In the genomic region with DNA sequence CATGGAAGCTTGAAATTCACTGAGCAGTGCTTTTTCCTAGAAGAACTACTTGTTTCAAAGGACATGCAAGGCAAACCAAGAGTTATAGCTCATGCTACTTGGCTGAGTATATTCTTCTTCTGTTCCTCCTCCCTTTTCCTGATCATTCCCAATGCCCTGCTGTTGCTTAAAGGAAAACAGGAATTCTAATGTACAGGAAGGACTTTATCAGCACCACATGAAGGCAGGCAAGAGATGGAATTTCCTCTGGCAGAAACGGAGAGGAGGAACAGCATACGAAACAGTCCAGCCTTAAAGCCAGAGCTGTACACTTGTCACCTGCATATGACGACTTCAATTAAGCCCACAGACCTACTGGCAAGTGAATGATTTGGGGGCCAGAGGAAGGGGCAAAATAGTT, we compare ENCODE assay signal across 17 cellular contexts. TPM values are rescaled to one million over a fixed set of nuclear protein-coding genes. Genes with fewer than 3 reads are reported as not detected.
DNase-seq lines count a peak whose midpoint lies in the region; ATAC-seq and TF ChIP-seq lines count a peak whose summit lies in the region.
"Had no signal": no experiment of that assay in that cellular context is flagged by ENCODE, and none has a peak within 500 bp of the region (broad histone marks: within the 10 kb centered on the region; RNA-seq: fewer than 3 reads in every experiment).

No MANE protein-coding gene starts in this region.

- no peak for ATAC-seq in Right ventricle myocardium inferior
- ATAC-seq: K562 had no signal

- H3K36me3 Mint-ChIP-seq in activated T-helper 2 cell treated with anti-CD3 and anti-CD28 coated beads, Interferon-gamma antibody, Interleukin-2, Interleukin-4, amounts not matched to agents 10 μg/mL and 5 μg/mL and 100 μg/mL, durations not matched to agents 14 hours and 24 hours and 36 hours (ENCODE audit: low read depth): no peaks in the 10 kb centered on the region
- H3K36me3 Mint-ChIP-seq: CD4-positive, alpha-beta memory T cell had no signal

- H3K4me3 ChIP-seq in cardiac muscle cell (no peak overlapping the region), sigmoid colon (no peak overlapping the region), H7 (ENCODE audit: insufficient read depth, low read depth, low read length) (no peak overlapping the region)
- H3K4me3 ChIP-seq: HAP-1, K562 had no signal

- H3K4me3 Mint-ChIP-seq in activated T-helper 2 cell treated with anti-CD3 and anti-CD28 coated beads, Interferon-gamma antibody, Interleukin-2, Interleukin-4, amounts not matched to agents 10 μg/mL and 5 μg/mL and 100 μg/mL, durations not matched to agents 14 hours and 24 hours and 36 hours (ENCODE audit: low read depth): no peak overlapping the region
- H3K4me3 Mint-ChIP-seq: CD4-positive, alpha-beta memory T cell had no signal

- peak in 1 of 2 donors; percentile 75 for DNase-seq in cardiac muscle cell (ENCODE audit: low read depth in 1 of 2, low spot score in 1 of 2)
- no peak for DNase-seq in Right ventricle myocardium inferior (ENCODE audit: missing footprints)
- DNase-seq in dermis blood vessel endothelial cell: peak; percentile 63
- DNase-seq in lung microvascular endothelial cell (ENCODE audit: low read depth in 2 of 2): peak; percentile 33 to 75
- DNase-seq in sigmoid colon: no peak
- no peak for DNase-seq in NCI-H345 (lab: John Stamatoyannopoulos, UW)
- no peak for DNase-seq in activated T-helper 2 cell treated with anti-CD3 and anti-CD28 coated beads, Interferon-gamma antibody, Interleukin-2, Interleukin-4, amounts not matched to agents 10 μg/mL and 5 μg/mL and 100 μg/mL, durations not matched to agents 14 hours and 24 hours and 36 hours (ENCODE audit: low spot score)
- no peak for DNase-seq in H7
- DNase-seq: CD4-positive, alpha-beta memory T cell; MV-4-11; NCI-H1417; NCI-H1930; NCI-H748 treated with DMSO at 0.1 percent for 48 hours had no signal

- H3K4me1 ChIP-seq in cardiac muscle cell (ENCODE audit: low read depth) (peaks cover 81% of the 10 kb centered on the region), sigmoid colon (peaks cover 0 to 100% (median 82%) of the 10 kb centered on the region in 4 donors)
- H3K4me1 ChIP-seq: HAP-1 had no signal

- H3K27ac ChIP-seq in cardiac muscle cell: peak overlapping the region; percentile 76
- H3K27ac ChIP-seq in sigmoid colon: peak overlapping the region; percentile 20 to 97 (median 62)
- H3K27ac ChIP-seq: HL-60, RWPE1 had no signal

- 69 to 80% methylated on average over 3 of the region's 3 CpGs for WGBS in sigmoid colon, 2 donors

- H3K36me3 ChIP-seq in cardiac muscle cell (peaks cover 93% of the 10 kb centered on the region), sigmoid colon (peaks cover 0 to 42% (median 4%) of the 10 kb centered on the region in 4 donors), H7 (replicated peaks; ENCODE audit: control insufficient read depth, insufficient read depth, low read length) (no peaks in the 10 kb centered on the region)

- TF ChIP-seq EP300 in sigmoid colon (IDR thresholded peaks at IDR 0.05): no peak

- no peak for TF ChIP-seq CTCF in cardiac muscle cell (IDR thresholded peaks at IDR 0.05; ENCODE audit: low read depth, low read length)
- no peak for TF ChIP-seq CTCF in sigmoid colon (IDR thresholded peaks at IDR 0.05)

- intact Hi-C loops in Right ventricle myocardium inferior (cut with DNase I): no loop called here
- intact Hi-C loops in sigmoid colon (cut with DNase I): no loop called here
- intact Hi-C loops in activated T-helper 2 cell treated with anti-CD3 and anti-CD28 coated beads, Interferon-gamma antibody, Interleukin-2, Interleukin-4, amounts not matched to agents 10 μg/mL and 5 μg/mL and 100 μg/mL, durations not matched to agents 14 hours and 24 hours and 36 hours (cut with micrococcal nuclease): no loop called here

- no peak for TF ChIP-seq POLR2A in sigmoid colon (IDR thresholded peaks at IDR 0.05)

- H3K9me3 Mint-ChIP-seq in activated T-helper 2 cell treated with anti-CD3 and anti-CD28 coated beads, Interferon-gamma antibody, Interleukin-2, Interleukin-4, amounts not matched to agents 10 μg/mL and 5 μg/mL and 100 μg/mL, durations not matched to agents 14 hours and 24 hours and 36 hours: no peaks in the 10 kb centered on the region

- no peaks in the 10 kb centered on the region for H3K4me1 Mint-ChIP-seq in activated T-helper 2 cell treated with anti-CD3 and anti-CD28 coated beads, Interferon-gamma antibody, Interleukin-2, Interleukin-4, amounts not matched to agents 10 μg/mL and 5 μg/mL and 100 μg/mL, durations not matched to agents 14 hours and 24 hours and 36 hours (ENCODE audit: low read depth)
- H3K4me1 Mint-ChIP-seq: CD4-positive, alpha-beta memory T cell had no signal

- H3K27me3 ChIP-seq in cardiac muscle cell (no peaks in the 10 kb centered on the region), sigmoid colon (no peaks in the 10 kb centered on the region), H7 (ENCODE audit: control insufficient read depth, insufficient read depth, low read length) (no peaks in the 10 kb centered on the region)

- H3K27me3 Mint-ChIP-seq in activated T-helper 2 cell treated with anti-CD3 and anti-CD28 coated beads, Interferon-gamma antibody, Interleukin-2, Interleukin-4, amounts not matched to agents 10 μg/mL and 5 μg/mL and 100 μg/mL, durations not matched to agents 14 hours and 24 hours and 36 hours (ENCODE audit: low read depth): no peaks in the 10 kb centered on the region

- H3K27ac Mint-ChIP-seq in activated T-helper 2 cell treated with anti-CD3 and anti-CD28 coated beads, Interferon-gamma antibody, Interleukin-2, Interleukin-4, amounts not matched to agents 10 μg/mL and 5 μg/mL and 100 μg/mL, durations not matched to agents 14 hours and 24 hours and 36 hours: no peak overlapping the region
- H3K27ac Mint-ChIP-seq: CD4-positive, alpha-beta memory T cell had no signal

- H3K9me3 ChIP-seq in cardiac muscle cell (ENCODE audit: low read depth): no peaks in the 10 kb centered on the region
- H3K9me3 ChIP-seq in sigmoid colon: no peaks in the 10 kb centered on the region
- H3K9me3 ChIP-seq: HAP-1 had no signal

RNA-seq across cellular contexts. Expression of gene MEIS2, which starts 15.7 kb away (rescaled TPM):
- total RNA-seq in cardiac muscle cell: 326 and 432 TPM in 2 replicates
- 224 and 249 TPM in 2 replicates for polyA plus RNA-seq in cardiac muscle cell
- total RNA-seq in Right ventricle myocardium inferior: 45.4 TPM
- total RNA-seq in dermis blood vessel endothelial cell: 12.9 and 13.8 TPM in 2 replicates
- 16.6 and 17.3 TPM in 2 replicates for total RNA-seq in lung microvascular endothelial cell
- 100 to 1,000 TPM in 1 of 4 donors, 10 to 100 TPM in 3; 76.0 to 154 (median 85.1) TPM for total RNA-seq in sigmoid colon
- polyA plus RNA-seq in sigmoid colon: 1 to 10 TPM; 1.4 to 8.5 (median 4.2) TPM
- not detected in 2 replicates for total RNA-seq in activated T-helper 2 cell treated with anti-CD3 and anti-CD28 coated beads, Interferon-gamma antibody, Interleukin-2, Interleukin-4, amounts not matched to agents 10 μg/mL and 5 μg/mL and 100 μg/mL, durations not matched to agents 14 hours and 24 hours and 36 hours
- 0.67 and 1.8 TPM in 2 replicates for total RNA-seq in H7 (2014; rRNA removed; shearing (Covaris generic))
- total RNA-seq: CD4-positive, alpha-beta memory T cell had no signal
- polyA plus RNA-seq: CD4-positive, alpha-beta memory T cell had no signal

Comparison
In these comparisons a context has a peak if more than half of its experiments do, and no peak if none do; other contexts are left out.
1. DNase-seq: peak in dermis blood vessel endothelial cell (single experiment) and lung microvascular endothelial cell (2 of 2); none in Right ventricle myocardium inferior (single experiment), sigmoid colon (single experiment), NCI-H345 (single experiment), activated T-helper 2 cell treated with anti-CD3 and anti-CD28 coated beads, Interferon-gamma antibody, Interleukin-2, Interleukin-4, amounts not matched to agents 10 μg/mL and 5 μg/mL and 100 μg/mL, durations not matched to agents 14 hours and 24 hours and 36 hours (single experiment) and H7 (single experiment).